Comparison of ENCODE assay signal across 8 cellular contexts in genomic region chr7:44735403-44736165, GRCh38. TPM values are rescaled to one million over a fixed set of nuclear protein-coding genes. Genes with fewer than 3 reads are reported as not detected.
DNase-seq lines count a peak whose midpoint lies in the region; ATAC-seq and TF ChIP-seq lines count a peak whose summit lies in the region.

No MANE protein-coding gene starts in this region.

- H3K36me3 Mint-ChIP-seq in CD4-positive, alpha-beta T cell (ENCODE audit: low read depth), result no peaks in the 10 kb centered on the region

- H3K27ac Mint-ChIP-seq in CD4-positive, alpha-beta T cell, result no peak overlapping the region

- H3K4me3 Mint-ChIP-seq in CD4-positive, alpha-beta T cell, result no peak overlapping the region

- CTCF ChIA-PET in CD4-positive, alpha-beta T cell (lab: Charles Lee), result no interaction called here

- H3K27me3 Mint-ChIP-seq in CD4-positive, alpha-beta T cell, result no peaks in the 10 kb centered on the region

- intact Hi-C loops in CD4-positive, alpha-beta T cell (cut with DNase I, micrococcal nuclease), result no loop called here
- intact Hi-C loops in stomach (cut with DNase I; ENCODE audit: low total_unique reads) (no loop called here), lower leg skin (cut with DNase I; ENCODE audit: low total_unique reads) (no loop called here)

- H3K36me3 ChIP-seq in stomach, result no peaks in the 10 kb centered on the region

- no peak overlapping the region for H3K4me3 ChIP-seq in stomach
- H3K4me3 ChIP-seq in lower leg skin (ENCODE audit: low read depth, poor library complexity, severe bottlenecking), result no peak overlapping the region

- H3K9me3 ChIP-seq in CD4-positive, alpha-beta T cell (ENCODE audit: control insufficient read depth, low read length), result no peaks in the 10 kb centered on the region
- H3K9me3 ChIP-seq in stomach, result no peaks in the 10 kb centered on the region

- TF ChIP-seq POLR2A in GM18505 (IDR thresholded peaks at IDR 0.05; ENCODE audit: borderline replicate concordance, extremely low read depth, insufficient read depth, insufficient read length) (no peak), stomach (IDR thresholded peaks at IDR 0.05) (no peak), lower leg skin (IDR thresholded peaks at IDR 0.05) (no peak)

- no peak for TF ChIP-seq CTCF in CD4-positive, alpha-beta T cell (IDR thresholded peaks at IDR 0.05)
- TF ChIP-seq CTCF in stomach (IDR thresholded peaks at IDR 0.05) (no peak), lower leg skin (IDR thresholded peaks at IDR 0.05) (no peak)

- ATAC-seq in CD4-positive, alpha-beta T cell (ENCODE audit: poor library complexity), result peak; percentile 68
- ATAC-seq in HG03175 (IDR thresholded peaks at IDR 0.05; ENCODE audit: unreplicated experiment) (peak; percentile 67), GM18505 (IDR thresholded peaks at IDR 0.05; ENCODE audit: unreplicated experiment) (no peak)

- no peak overlapping the region for H3K27ac ChIP-seq in CD4-positive, alpha-beta T cell (ENCODE audit: low read depth, low read length)
- H3K27ac ChIP-seq in stomach, result no peak overlapping the region

- H3K4me1 ChIP-seq in stomach, result no peaks in the 10 kb centered on the region

- H3K9me3 Mint-ChIP-seq in CD4-positive, alpha-beta T cell, result no peaks in the 10 kb centered on the region

- POLR2A ChIA-PET in CD4-positive, alpha-beta T cell (lab: Charles Lee), result no interaction called here

- WGBS in stomach, 5 donors, result 72 to 82% (median 81%) methylated on average over 5 of the region's 5 CpGs
- 67 to 70% methylated on average over 5 of the region's 5 CpGs for WGBS in lower leg skin, 2 donors

- H3K27me3 ChIP-seq in CD4-positive, alpha-beta T cell (ENCODE audit: control insufficient read depth, insufficient read depth, low read length), result no peaks in the 10 kb centered on the region
- no peaks in the 10 kb centered on the region for H3K27me3 ChIP-seq in stomach

- peaks cover 6% of the 10 kb centered on the region for H3K4me1 Mint-ChIP-seq in CD4-positive, alpha-beta T cell (ENCODE audit: low read depth)

- no peak for DNase-seq in CD4-positive, alpha-beta T cell
- peak; percentile 16 to 19 for DNase-seq in activated CD4-positive, alpha-beta T cell treated with anti-CD3 and anti-CD28 coated beads, Interleukin-2, amount 50 U/mL, for 4 hours
- DNase-seq in iris pigment epithelial cell (ENCODE audit: low read depth), result peak; percentile 98
- DNase-seq in SKM-1 (lab: John Stamatoyannopoulos, UW; ENCODE audit: unreplicated experiment), result no peak
- no peak for DNase-seq in stomach
- DNase-seq in lower leg skin (ENCODE audit: low spot score in 2 of 2), result no peak

- TF ChIP-seq EP300 in stomach (IDR thresholded peaks at IDR 0.05), result no peak

RNA-seq across cellular contexts. Expression of gene ZMIZ2, which starts 13.1 kb away (rescaled TPM):
- 10 to 100 TPM; 81.5 to 82.0 TPM for total RNA-seq in CD4-positive, alpha-beta T cell
- 100 to 1,000 TPM in 1 of 5 donors, 10 to 100 TPM in 4; 14.5 to 108 (median 45.1) TPM for total RNA-seq in stomach
- polyA plus RNA-seq in stomach, result 10 to 100 TPM; 18.0 to 32.3 (median 26.8) TPM
- total RNA-seq in lower leg skin, result 10 to 100 TPM; 21.1 to 36.0 (median 24.7) TPM

Comparison
In these comparisons a context has a peak if more than half of its experiments do, and no peak if none do; other contexts are left out.
1. DNase-seq: peak in activated CD4-positive, alpha-beta T cell treated with anti-CD3 and anti-CD28 coated beads, Interleukin-2, amount 50 U/mL, for 4 hours (2 of 2) and iris pigment epithelial cell (single experiment); none in CD4-positive, alpha-beta T cell (0 of 10), SKM-1 (single experiment), stomach (single experiment) and lower leg skin (0 of 2).